In genomic region chr12:14691560-14691959, GRCh38 we compare ENCODE assay signal across 12 cellular contexts. TPM values are rescaled to one million over a fixed set of nuclear protein-coding genes. Genes with fewer than 3 reads are reported as not detected.
DNase-seq lines count a peak whose midpoint lies in the region; ATAC-seq and TF ChIP-seq lines count a peak whose summit lies in the region.
"Had no signal": no experiment of that assay in that cellular context is flagged by ENCODE, and none has a peak within 500 bp of the region (broad histone marks: within the 10 kb centered on the region; RNA-seq: fewer than 3 reads in every experiment).

No MANE protein-coding gene starts in this region.

- intact Hi-C loops in adrenal gland (cut with DNase I): no loop called here

- TF ChIP-seq POLR2A in adrenal gland (IDR thresholded peaks at IDR 0.05): no peak

- H3K4me3 ChIP-seq in adrenal gland (no peak overlapping the region), neutrophil (ENCODE audit: low read depth in 1 of 2, low read length in 1 of 2) (no peak overlapping the region)

- TF ChIP-seq CTCF in adrenal gland (IDR thresholded peaks at IDR 0.05): no peak
- TF ChIP-seq CTCF in neutrophil (IDR thresholded peaks at IDR 0.05): no peak

- no peaks in the 10 kb centered on the region for H3K27me3 ChIP-seq in adrenal gland
- H3K27me3 ChIP-seq in neutrophil: peaks cover 13% of the 10 kb centered on the region

- H3K9me3 ChIP-seq in adrenal gland (replicated peaks in 1 of 3) (no peaks in the 10 kb centered on the region), neutrophil (no peaks in the 10 kb centered on the region)

- no peaks in the 10 kb centered on the region for H3K4me1 ChIP-seq in adrenal gland (replicated peaks in 1 of 2)
- peaks cover 6 to 10% of the 10 kb centered on the region in 2 experiments for H3K4me1 ChIP-seq in neutrophil (ENCODE audit: control insufficient read depth in 1 of 2, insufficient read depth in 1 of 2, low read depth in 1 of 2, low read length in 1 of 2)

- no peak overlapping the region for H3K27ac ChIP-seq in adrenal gland
- H3K27ac ChIP-seq in neutrophil: peak overlapping the region; percentile 32

- H3K36me3 ChIP-seq in adrenal gland (replicated peaks in 1 of 2) (no peaks in the 10 kb centered on the region), neutrophil (no peaks in the 10 kb centered on the region)

- no peak for ATAC-seq in HG03469 (IDR thresholded peaks at IDR 0.05; ENCODE audit: unreplicated experiment)
- ATAC-seq in GM21515 (IDR thresholded peaks at IDR 0.05; ENCODE audit: unreplicated experiment): no peak
- ATAC-seq in HG03378 (IDR thresholded peaks at IDR 0.05; ENCODE audit: unreplicated experiment): no peak

- DNase-seq in DMS53 (lab: John Stamatoyannopoulos, UW): peak; percentile 63
- DNase-seq in NCI-H1092 treated with DMSO at 0.1 percent for 48 hours (lab: John Stamatoyannopoulos, UW): peak; percentile 51
- peak; percentile 53 to 82 (median 73) for DNase-seq in adrenal gland
- no peak for DNase-seq in retina
- DNase-seq: activated naive CD4-positive, alpha-beta T cell treated with anti-CD3 and anti-CD28 coated beads for 36 hours; CD4-positive, CD25-positive, alpha-beta regulatory T cell; stimulated activated CD4-positive, alpha-beta T cell treated with anti-CD3 and anti-CD28 coated beads, Interleukin-1b, Interleukin-23, amount 100 ng/mL, for 48 hours; T-helper 2 cell had no signal

RNA-seq across cellular contexts. Expression of gene GUCY2C, which starts 4.8 kb away (rescaled TPM):
- total RNA-seq in adrenal gland: not detected
- not detected for polyA plus RNA-seq in adrenal gland
- total RNA-seq: activated naive CD4-positive, alpha-beta T cell treated with anti-CD3 and anti-CD28 coated beads for 36 hours; CD4-positive, CD25-positive, alpha-beta regulatory T cell had no signal
- polyA plus RNA-seq: CD4-positive, CD25-positive, alpha-beta regulatory T cell had no signal
